Comparison of ENCODE assay signal across 24 cellular contexts in the genomic region with DNA sequence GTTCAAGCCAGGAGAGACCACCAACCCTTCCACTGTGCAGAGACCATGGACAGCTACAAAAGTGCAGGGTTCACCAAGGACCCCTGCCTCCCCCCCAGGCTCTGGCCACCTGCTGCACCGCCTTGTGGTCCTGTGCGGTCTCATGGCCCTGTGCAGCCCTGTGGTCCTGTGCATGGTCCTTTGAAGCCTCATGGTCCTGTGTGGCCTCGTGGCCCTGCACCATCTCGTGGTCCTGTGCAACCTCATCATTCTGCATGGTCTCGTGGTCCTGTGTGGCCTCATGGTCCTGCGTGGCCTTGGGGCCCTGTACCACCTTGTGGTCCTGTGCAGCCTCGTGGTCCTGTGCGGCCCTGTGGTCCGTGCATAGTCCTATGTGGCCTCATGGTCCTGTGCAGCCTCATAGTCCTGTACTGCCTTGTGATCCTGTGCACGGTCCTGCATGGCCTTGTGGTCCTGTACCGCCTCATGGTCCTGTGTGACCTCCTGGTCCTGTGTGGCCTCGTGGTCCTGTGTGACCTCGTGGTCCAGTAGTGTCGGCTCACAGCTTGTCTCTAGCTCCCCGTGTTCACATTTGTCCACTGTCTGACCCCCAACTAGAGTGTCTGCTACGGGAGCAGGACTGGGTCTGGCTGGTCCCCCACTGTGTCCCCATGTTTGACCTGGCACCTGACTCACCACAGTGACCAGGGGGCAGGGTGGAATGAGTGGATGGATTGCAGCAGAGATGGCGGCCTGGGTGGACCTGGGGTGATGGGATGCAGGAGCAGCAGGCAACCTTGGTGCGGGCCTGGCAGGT. TPM values are rescaled to one million over a fixed set of nuclear protein-coding genes. Genes with fewer than 3 reads are reported as not detected.
"Had no signal": no experiment of that assay in that cellular context is flagged by ENCODE, and none has a peak within 500 bp of the region (broad histone marks: within the 10 kb centered on the region; RNA-seq: fewer than 3 reads in every experiment).

No MANE protein-coding gene starts in this region.

- H3K27ac ChIP-seq: ascending aorta, breast epithelium, dorsolateral prefrontal cortex, gastrocnemius medialis, heart right ventricle, tibial nerve had no signal

- H3K36me3 ChIP-seq: ascending aorta, breast epithelium, gastrocnemius medialis, heart right ventricle, tibial nerve had no signal

- H3K27me3 ChIP-seq: ascending aorta, dorsolateral prefrontal cortex, gastrocnemius medialis had no signal

- H3K4me3 ChIP-seq: ascending aorta, breast epithelium, dorsolateral prefrontal cortex, gastrocnemius medialis, heart right ventricle, tibial nerve had no signal

- H3K9me3 ChIP-seq: ascending aorta, breast epithelium, gastrocnemius medialis, heart right ventricle, tibial nerve had no signal

- H3K4me1 ChIP-seq: ascending aorta, breast epithelium, gastrocnemius medialis, heart right ventricle, tibial nerve had no signal

- ATAC-seq: activated CD8-positive, alpha-beta T cell treated with anti-CD3 and anti-CD28 coated beads, Interleukin-2, amount 10 ng/mL, durations not matched to agents 7 days and 5 days; gastrocnemius medialis; left colon; stimulated activated memory B cell treated with anti-CD40 and anti-IgM and Interleukin-4, amounts not matched to agents 10 μg/mL and 1 μg/mL and 100 μg/mL, for 72 hours had no signal

- DNase-seq: activated B cell treated with CpG ODN at 0.5 μM for 24 hours; activated CD4-positive, alpha-beta T cell treated with anti-CD3 and anti-CD28 coated beads for 48 hours; activated CD8-positive, alpha-beta memory T cell treated with anti-CD3 and anti-CD28 coated beads, Interleukin-2, amount 50 U/mL, for 4 hours; activated CD8-positive, alpha-beta T cell treated with anti-CD3 and anti-CD28 coated beads, Interleukin-2, amount 10 ng/mL, durations not matched to agents 7 days and 5 days; activated effector memory CD4-positive, alpha-beta T cell treated with anti-CD3 and anti-CD28 coated beads, Interleukin-2, amount 50 U/mL, for 16 hours; activated T-cell treated with anti-CD3 and anti-CD28 coated beads, Interleukin-2, amount 50 U/mL, for 48 hours; endodermal cell; gastrocnemius medialis; heart right ventricle; left colon; mesenchymal stem cell; natural killer cell; stimulated activated CD4-positive, alpha-beta T cell treated with anti-CD3 and anti-CD28 coated beads, Interleukin-12 subunit alpha, Interleukin-12 subunit beta, amount 100 ng/mL, for 4 hours; substantia nigra; SW 1271 had no signal

RNA-seq across cellular contexts. Expression of a gene that starts 20.0 kb away (rescaled TPM):
- total RNA-seq: activated B cell treated with CpG ODN at 0.5 μM for 24 hours; activated CD8-positive, alpha-beta T cell treated with anti-CD3 and anti-CD28 coated beads, Interleukin-2, amount 10 ng/mL, durations not matched to agents 7 days and 5 days; ascending aorta; breast epithelium; endodermal cell; epithelial cell of proximal tubule; gastrocnemius medialis; heart right ventricle; left colon; natural killer cell; omental fat pad; SK-MEL-5; T-helper 2 cell treated with Interferon-gamma antibody and Interleukin-4, amounts not matched to agents 100 ng/mL and 5 ng/mL, for 36 hours; tibial nerve had no signal
- polyA plus RNA-seq: heart right ventricle had no signal
